13 cellular contexts compared by ENCODE assay signal in the genomic region with DNA sequence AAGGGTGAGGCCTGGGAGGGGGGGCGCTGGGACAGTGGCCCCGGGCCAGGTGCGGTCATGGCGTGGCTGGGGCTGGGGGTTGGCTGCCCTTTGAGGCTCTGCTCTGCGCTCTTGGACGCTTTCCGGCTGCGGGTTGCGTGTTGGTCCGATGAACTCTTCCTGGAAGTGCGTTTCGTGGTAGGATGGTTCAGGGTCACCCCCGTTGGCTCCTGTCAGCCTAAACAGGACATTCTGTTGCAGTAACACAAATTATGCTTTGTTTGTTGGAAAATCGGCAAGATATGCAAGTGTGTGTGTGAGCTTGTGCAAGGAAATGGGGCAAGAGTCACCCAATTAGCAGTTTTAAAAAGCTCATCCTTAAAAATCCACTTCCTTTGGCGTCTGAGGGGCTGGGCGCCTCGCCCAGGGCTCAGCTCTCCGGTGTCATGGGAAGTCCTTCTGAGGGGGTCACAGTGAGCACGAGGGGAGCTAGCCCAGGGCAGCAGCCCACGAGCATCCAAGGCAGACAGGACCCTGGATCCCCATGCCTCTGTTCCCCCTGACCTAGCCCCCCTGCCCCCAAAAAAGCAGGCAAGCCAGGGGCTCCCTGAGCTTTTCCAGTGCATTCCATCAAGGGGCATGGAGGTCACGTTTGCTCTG. TPM values are rescaled to one million over a fixed set of nuclear protein-coding genes. Genes with fewer than 3 reads are reported as not detected.
A peak's percentile ranks its signal among the peaks of the same experiment; 100 is the strongest.
DNase-seq lines count a peak whose midpoint lies in the region; ATAC-seq and TF ChIP-seq lines count a peak whose summit lies in the region.
"Had no signal": no experiment of that assay in that cellular context is flagged by ENCODE, and none has a peak within 500 bp of the region (broad histone marks: within the 10 kb centered on the region; RNA-seq: fewer than 3 reads in every experiment).

No MANE protein-coding gene starts in this region.

- no peak overlapping the region for H3K4me3 Mint-ChIP-seq in mesothelial cell of epicardium
- no peak overlapping the region for H3K4me3 Mint-ChIP-seq in CD4-positive, alpha-beta memory T cell
- H3K4me3 Mint-ChIP-seq: activated CD4-positive, alpha-beta memory T cell treated with anti-CD3 and anti-CD28 coated beads for 36 hours had no signal

- POLR2A ChIA-PET in SK-N-SH (lab: Yijun Ruan, JAX), result no interaction called here
- POLR2A ChIA-PET in CD4-positive, alpha-beta memory T cell (lab: Charles Lee; ENCODE audit: partially characterized antibody), result interaction anchor here (2.1 kb wide), 1 partner anchor 10 kb away, joined by 5 read pairs; no protein-coding TSS in a partner anchor

- no peaks in the 10 kb centered on the region for H3K79me2 ChIP-seq in SK-N-SH (ENCODE audit: insufficient read depth)

- H3F3A ChIP-seq in SK-N-SH (replicated peaks; ENCODE audit: insufficient read depth), result peaks cover 7% of the 10 kb centered on the region

- no peak for TF ChIP-seq POLR2A in adrenal gland (IDR thresholded peaks at IDR 0.05)
- TF ChIP-seq POLR2A in testis (IDR thresholded peaks at IDR 0.05), result no peak

- H3K9me3 Mint-ChIP-seq in mesothelial cell of epicardium, result no peaks in the 10 kb centered on the region
- H3K9me3 Mint-ChIP-seq in CD4-positive, alpha-beta memory T cell, result peaks cover 0 to 4% (median 0%) of the 10 kb centered on the region in 8 donors
- H3K9me3 Mint-ChIP-seq: activated CD4-positive, alpha-beta memory T cell treated with anti-CD3 and anti-CD28 coated beads for 36 hours had no signal

- H3K4me1 Mint-ChIP-seq in mesothelial cell of epicardium, result peaks cover 9% of the 10 kb centered on the region
- peaks cover 20 to 45% (median 25%) of the 10 kb centered on the region in 4 donors for H3K4me1 Mint-ChIP-seq in CD4-positive, alpha-beta memory T cell

- no peaks in the 10 kb centered on the region; a peak in 1 of 4 replicates for H3K4me1 ChIP-seq in SK-N-SH (ENCODE audit: control insufficient read depth in 1 of 2, insufficient read depth in 2 of 2, low read depth in 1 of 2, low read length in 1 of 2)
- H3K4me1 ChIP-seq in adrenal gland (replicated peaks in 1 of 2), result peaks cover 0 to 26% of the 10 kb centered on the region in 2 donors
- H3K4me1 ChIP-seq in testis, result peaks cover 18% of the 10 kb centered on the region
- H3K4me1 ChIP-seq in foreskin keratinocyte, result no peaks in the 10 kb centered on the region
- peaks cover 21% of the 10 kb centered on the region for H3K4me1 ChIP-seq in CD4-positive, alpha-beta memory T cell (ENCODE audit: insufficient read depth, low read length)

- no peaks in the 10 kb centered on the region for H3K9me2 ChIP-seq in SK-N-SH

- H3K9me3 ChIP-seq in SK-N-SH (no peaks in the 10 kb centered on the region), adrenal gland (replicated peaks in 1 of 3) (no peaks in the 10 kb centered on the region), testis (no peaks in the 10 kb centered on the region)
- no peaks in the 10 kb centered on the region for H3K9me3 ChIP-seq in CD4-positive, alpha-beta memory T cell (ENCODE audit: control insufficient read depth in 1 of 2, low read length in 2 of 2)

- CTCF ChIA-PET in SK-N-SH (lab: Yijun Ruan, JAX), result interaction anchor here (0.9 to 2.4 kb wide), 3 partner anchors 16 to 262 kb away, joined by 3 to 9 read pairs (median 4); no protein-coding TSS in a partner anchor
- CTCF ChIA-PET in CD4-positive, alpha-beta memory T cell (lab: Charles Lee; ENCODE audit: partially characterized antibody), result interaction anchor here (1.9 to 2.0 kb wide), 2 partner anchors 9 to 18 kb away, joined by 4 to 8 read pairs; no protein-coding TSS in a partner anchor

- ATAC-seq in SK-N-SH treated with all-trans-retinoic acid at 6 μM for 48 hours, result no peak
- no peak for ATAC-seq in foreskin keratinocyte
- ATAC-seq in HG03135 (IDR thresholded peaks at IDR 0.05; ENCODE audit: unreplicated experiment), result no peak

- peak overlapping the region; percentile 54 for H3K27ac Mint-ChIP-seq in mesothelial cell of epicardium
- peak overlapping the region in 2 of 7 donors; percentile 37 to 46 for H3K27ac Mint-ChIP-seq in CD4-positive, alpha-beta memory T cell

- H3K4me2 ChIP-seq in SK-N-SH, result no peak overlapping the region
- H3K4me2 ChIP-seq: PC-9 had no signal

- H3K4me3 ChIP-seq in SK-N-SH (ENCODE audit: low read depth in 2 of 2, low read length in 1 of 2) (no peak overlapping the region), adrenal gland (no peak overlapping the region), testis (no peak overlapping the region)
- no peak overlapping the region for H3K4me3 ChIP-seq in CD4-positive, alpha-beta memory T cell (ENCODE audit: low read length in 2 of 2)
- H3K4me3 ChIP-seq: PC-9 had no signal

- TF ChIP-seq RAD21 in SK-N-SH (IDR thresholded peaks at IDR 0.05; ENCODE audit: low read length), result no peak

- no peaks in the 10 kb centered on the region for H4K20me1 ChIP-seq in SK-N-SH (ENCODE audit: insufficient read depth)

- no peaks in the 10 kb centered on the region for H3K36me3 Mint-ChIP-seq in mesothelial cell of epicardium
- no peaks in the 10 kb centered on the region for H3K36me3 Mint-ChIP-seq in CD4-positive, alpha-beta memory T cell
- H3K36me3 Mint-ChIP-seq: activated CD4-positive, alpha-beta memory T cell treated with anti-CD3 and anti-CD28 coated beads for 36 hours had no signal

- H3K27me3 ChIP-seq in SK-N-SH (ENCODE audit: insufficient read depth) (no peaks in the 10 kb centered on the region), adrenal gland (no peaks in the 10 kb centered on the region), testis (no peaks in the 10 kb centered on the region), foreskin keratinocyte (peaks cover 20% of the 10 kb centered on the region)
- H3K27me3 ChIP-seq in CD4-positive, alpha-beta memory T cell (ENCODE audit: insufficient read depth, low read length), result no peaks in the 10 kb centered on the region

- no peak overlapping the region for H2AFZ ChIP-seq in SK-N-SH (ENCODE audit: low read depth)
- H2AFZ ChIP-seq: PC-9 had no signal

- no peak for TF ChIP-seq CTCF in SK-N-SH (IDR thresholded peaks at IDR 0.05)
- TF ChIP-seq CTCF in adrenal gland (IDR thresholded peaks at IDR 0.05), result no peak
- no peak for TF ChIP-seq CTCF in mesothelial cell of epicardium (IDR thresholded peaks at IDR 0.05; ENCODE audit: unreplicated experiment)
- TF ChIP-seq CTCF in testis (IDR thresholded peaks at IDR 0.05), result no peak
- TF ChIP-seq CTCF in foreskin keratinocyte (conservative IDR thresholded peaks at IDR 0.05), result no peak

- peaks cover 6% of the 10 kb centered on the region for H3K27me3 Mint-ChIP-seq in mesothelial cell of epicardium (ENCODE audit: low read depth)
- no peaks in the 10 kb centered on the region for H3K27me3 Mint-ChIP-seq in CD4-positive, alpha-beta memory T cell
- H3K27me3 Mint-ChIP-seq: activated CD4-positive, alpha-beta memory T cell treated with anti-CD3 and anti-CD28 coated beads for 36 hours had no signal

- no peak for TF ChIP-seq EP300 in SK-N-SH (IDR thresholded peaks at IDR 0.05; ENCODE audit: borderline replicate concordance in 1 of 2, low read depth in 1 of 2, low read length in 1 of 2)

- peak; percentile 25 for DNase-seq in SK-N-SH
- DNase-seq in adrenal gland, result peak in 5 of 7 donors; percentile 47 to 79 (median 62)
- no peak for DNase-seq in mesothelial cell of epicardium (ENCODE audit: low spot score in 2 of 2, unreplicated experiment in 2 of 2)
- peak; percentile 68 for DNase-seq in testis
- no peak for DNase-seq in foreskin keratinocyte
- no peak for DNase-seq in CD4-positive, alpha-beta memory T cell
- DNase-seq: activated CD4-positive, alpha-beta memory T cell treated with anti-CD3 and anti-CD28 coated beads for 36 hours; activated gamma-delta T cell; hypothalamus; NCI-H446; PC-9 had no signal

- intact Hi-C loops in adrenal gland (cut with DNase I) (no loop called here), testis (cut with DNase I; ENCODE audit: low total_unique reads) (no loop called here)
- intact Hi-C loops in CD4-positive, alpha-beta memory T cell (cut with micrococcal nuclease), result no loop called here

- 79% methylated on average over 19 of the region's 21 CpGs for WGBS in SK-N-SH (ENCODE audit: low lambda C conversion rate)
- WGBS in adrenal gland, 4 donors, result 53 to 59% (median 58%) methylated on average over 16 to 21 of the region's 21 CpGs
- 50 to 52% methylated on average over 15 to 21 of the region's 21 CpGs for WGBS in testis, 2 donors

- no peaks in the 10 kb centered on the region for H3K36me3 ChIP-seq in SK-N-SH (replicated peaks in 1 of 2; ENCODE audit: control insufficient read depth in 1 of 2, insufficient read depth in 2 of 2, low read length in 1 of 2)
- no peaks in the 10 kb centered on the region for H3K36me3 ChIP-seq in adrenal gland (replicated peaks in 1 of 2)
- H3K36me3 ChIP-seq in testis (ENCODE audit: low read depth, missing control alignments), result no peaks in the 10 kb centered on the region
- H3K36me3 ChIP-seq in CD4-positive, alpha-beta memory T cell (ENCODE audit: insufficient read depth, low read length), result no peaks in the 10 kb centered on the region

- H3K27ac ChIP-seq in SK-N-SH (ENCODE audit: low read depth in 2 of 2, low read length in 1 of 2) (no peak overlapping the region), adrenal gland (peak overlapping the region in 4 of 5 donors; percentile 44 to 95 (median 73)), testis (peak overlapping the region in 1 of 2 donors; percentile 12), foreskin keratinocyte (no peak overlapping the region)
- no peak overlapping the region for H3K27ac ChIP-seq in CD4-positive, alpha-beta memory T cell (ENCODE audit: low read depth, low read length)
- H3K27ac ChIP-seq: PC-9 had no signal

- H3K9ac ChIP-seq in SK-N-SH, result no peak overlapping the region

RNA-seq across cellular contexts. Expression of gene RNU6ATAC, which starts 22.2 kb away (rescaled TPM):
- polyA plus RNA-seq in SK-N-SH (2012; rRNA removed) (not detected in 2 replicates), adrenal gland (not detected), testis (ENCODE audit: insufficient read depth, low read depth, low replicate concordance) (not detected), foreskin keratinocyte (not detected in 2 replicates)
- not detected in 2 replicates for polyA plus RNA-seq in SK-N-SH (2012; cell fraction: cytosol; rRNA removed)
- not detected in 2 replicates for polyA plus RNA-seq in SK-N-SH (2012; cell fraction: nucleus; rRNA removed)
- total RNA-seq in adrenal gland (100 to 1,000 TPM in 1 of 8 donors, 10 to 100 TPM in 3, not detected in 4; 20.2 to 101 (median 59.5) TPM), mesothelial cell of epicardium (61.4 to 122 TPM (median 69.3 TPM) in 3 replicates), testis (not detected), foreskin keratinocyte (not detected in 2 replicates)
- 100 to 1,000 TPM; 102 to 106 TPM for total RNA-seq in CD4-positive, alpha-beta memory T cell
- not detected for polyA plus RNA-seq in CD4-positive, alpha-beta memory T cell

RNA-seq across cellular contexts. Expression of gene WDR5, which starts 50.7 kb away (rescaled TPM):
- polyA plus RNA-seq in SK-N-SH (2012; rRNA removed) (35.1 and 36.6 TPM in 2 replicates), adrenal gland (10 to 100 TPM; 18.5 to 21.4 (median 19.5) TPM), testis (ENCODE audit: insufficient read depth, low read depth, low replicate concordance) (91.4 TPM), foreskin keratinocyte (38.5 and 47.0 TPM in 2 replicates)
- 24.3 and 32.1 TPM in 2 replicates for polyA plus RNA-seq in SK-N-SH (2012; cell fraction: cytosol; rRNA removed)
- polyA plus RNA-seq in SK-N-SH (2012; cell fraction: nucleus; rRNA removed), result 61.4 and 63.3 TPM in 2 replicates
- total RNA-seq in adrenal gland (10 to 100 TPM; 19.0 to 28.5 (median 26.4) TPM), mesothelial cell of epicardium (42.3 to 43.5 TPM (median 42.5 TPM) in 3 replicates), testis (10 to 100 TPM; 52.4 to 54.9 TPM), foreskin keratinocyte (46.0 and 53.1 TPM in 2 replicates)
- total RNA-seq in CD4-positive, alpha-beta memory T cell, result 10 to 100 TPM; 30.3 to 32.7 TPM
- 10 to 100 TPM; 14.6 to 16.5 TPM for polyA plus RNA-seq in CD4-positive, alpha-beta memory T cell

Comparison
In these comparisons a context has a peak if more than half of its experiments do, and no peak if none do; other contexts are left out.
1. DNase-seq: peak in SK-N-SH (single experiment), adrenal gland (5 of 7) and testis (single experiment); none in mesothelial cell of epicardium (0 of 2), foreskin keratinocyte (0 of 2) and CD4-positive, alpha-beta memory T cell (0 of 5).
2. H3K27ac ChIP-seq: peak in adrenal gland (4 of 5); none in SK-N-SH (0 of 2), foreskin keratinocyte (single experiment) and CD4-positive, alpha-beta memory T cell (single experiment).